Comparison of ENCODE assay signal across 27 cellular contexts in genomic region chr11:71192629-71193028, GRCh38. TPM values are rescaled to one million over a fixed set of nuclear protein-coding genes. Genes with fewer than 3 reads are reported as not detected.
"Had no signal": no experiment of that assay in that cellular context is flagged by ENCODE, and none has a peak within 500 bp of the region (broad histone marks: within the 10 kb centered on the region; RNA-seq: fewer than 3 reads in every experiment).

No MANE protein-coding gene starts in this region.

- DNase-seq: activated CD4-positive, alpha-beta memory T cell treated with anti-CD3 and anti-CD28 coated beads, Interleukin-2, amount 10 ng/mL, durations not matched to agents 7 days and 5 days; activated CD4-positive, alpha-beta T cell treated with anti-CD3 and anti-CD28 coated beads for 1 hour; activated CD4-positive, alpha-beta T cell treated with anti-CD3 and anti-CD28 coated beads for 4 hours; activated CD4-positive, alpha-beta T cell treated with anti-CD3 and anti-CD28 coated beads, Interleukin-2, amount 10 ng/mL, durations not matched to agents 7 days and 5 days; activated CD4-positive, alpha-beta T cell treated with anti-CD3 and anti-CD28 coated beads, Interleukin-2, amount 50 U/mL, for 4 hours; activated effector memory CD4-positive, alpha-beta T cell treated with Interleukin-2 at 50 U/mL for 16 hours; activated gamma-delta T cell treated with Interleukin-2 at 50 U/mL for 16 hours; activated naive CD4-positive, alpha-beta T cell treated with anti-CD3 and anti-CD28 coated beads, Interleukin-2, amount 50 U/mL, for 16 hours; activated naive CD4-positive, alpha-beta T cell treated with Interleukin-2 at 50 U/mL for 16 hours; activated T-cell treated with anti-CD3 and anti-CD28 coated beads, Interleukin-2, amount 50 U/mL, for 4 hours; amniotic stem cell; anterior cingulate cortex; body of pancreas; caudate nucleus; cortex of kidney; dermis blood vessel endothelial cell; effector CD4-positive, alpha-beta T cell; effector memory CD8-positive, alpha-beta T cell; erythroblast; foreskin keratinocyte; gastrocnemius medialis; T-helper 2 cell had no signal

- H3K4me3 ChIP-seq: body of pancreas, esophagus muscularis mucosa, gastrocnemius medialis had no signal

- H3K4me1 ChIP-seq: body of pancreas, esophagus muscularis mucosa, foreskin keratinocyte, gastrocnemius medialis had no signal

- FAIRE-seq: colon had no signal

- ATAC-seq: activated T-cell treated with anti-CD3 and anti-CD28 coated beads, Interleukin-2, amount 50 U/mL, for 4 hours; activated T-helper 17 cell treated with anti-CD3 and anti-CD28 coated beads, Interleukin-2, amount 50 U/mL, for 72 hours; body of pancreas; effector memory CD8-positive, alpha-beta T cell; foreskin keratinocyte; gastrocnemius medialis; WTC11 had no signal

- H3K36me3 ChIP-seq: esophagus muscularis mucosa, gastrocnemius medialis had no signal

- H3K9me3 ChIP-seq: body of pancreas, esophagus muscularis mucosa, gastrocnemius medialis had no signal

- H3K27ac ChIP-seq: body of pancreas, esophagus muscularis mucosa, foreskin keratinocyte, gastrocnemius medialis had no signal

- H3K27me3 ChIP-seq: body of pancreas, esophagus muscularis mucosa, foreskin keratinocyte, gastrocnemius medialis had no signal

RNA-seq across cellular contexts. Expression of gene SHANK2, which starts 59.7 kb away (rescaled TPM):
- total RNA-seq: activated CD4-positive, alpha-beta memory T cell treated with anti-CD3 and anti-CD28 coated beads, Interleukin-2, amount 10 ng/mL, durations not matched to agents 7 days and 5 days; activated CD4-positive, alpha-beta T cell treated with anti-CD3 and anti-CD28 coated beads, Interleukin-2, amount 10 ng/mL, durations not matched to agents 7 days and 5 days; activated T-helper 17 cell treated with anti-CD3 and anti-CD28 coated beads, Interleukin-2, amount 50 U/mL, for 72 hours; T-helper 1 cell treated with Interleukin-12 subunit alpha and Interleukin-12 subunit beta and Interleukin-4 antibody, amounts not matched to agents 30 ng/mL and 1 ng/mL, for 36 hours had no signal
